ENCODE assay signal across 8 cellular contexts in the genomic region with DNA sequence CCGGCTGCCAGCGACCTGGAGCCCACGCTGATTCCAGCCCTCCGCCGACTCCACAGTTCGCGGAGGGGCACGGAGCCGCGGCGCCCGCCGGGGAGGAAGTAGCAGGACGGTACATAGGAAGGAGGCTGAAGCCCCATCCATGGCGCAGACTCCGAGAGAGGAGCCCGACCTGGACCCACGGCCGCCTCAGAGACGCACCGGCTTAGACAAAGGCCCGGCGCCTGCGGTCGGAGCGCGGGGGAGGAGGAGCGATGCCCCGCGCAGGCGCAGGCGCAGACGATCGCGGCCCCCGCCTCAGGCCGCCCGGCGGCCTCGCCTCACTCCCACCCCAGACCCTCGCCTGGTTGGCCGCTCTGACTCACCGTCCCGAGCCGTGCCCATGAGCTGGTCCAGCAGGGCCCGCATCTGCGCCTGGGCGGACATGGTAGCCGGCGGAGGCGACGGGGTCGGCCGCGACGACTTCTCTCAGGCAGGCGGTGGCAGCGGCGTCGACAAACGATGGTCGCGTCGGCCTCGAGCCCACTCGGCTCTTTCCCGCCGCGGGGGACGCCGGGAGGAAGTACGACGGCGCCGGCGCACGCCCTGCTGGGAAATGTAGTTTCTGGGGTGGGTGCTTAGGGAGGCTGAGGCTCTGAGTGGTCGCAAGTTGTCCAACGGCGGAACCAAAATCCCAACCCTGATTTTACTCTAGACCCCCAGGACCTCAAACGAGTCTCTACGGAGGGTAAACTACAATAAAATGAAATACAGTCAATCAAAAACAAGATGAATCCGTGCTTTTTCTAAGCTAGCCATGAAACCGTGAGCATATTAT. TPM values are rescaled to one million over a fixed set of nuclear protein-coding genes. Genes with fewer than 3 reads are reported as not detected.
DNase-seq lines count a peak whose midpoint lies in the region; ATAC-seq and FAIRE-seq lines count a peak whose summit lies in the region.

A gene with protein sequence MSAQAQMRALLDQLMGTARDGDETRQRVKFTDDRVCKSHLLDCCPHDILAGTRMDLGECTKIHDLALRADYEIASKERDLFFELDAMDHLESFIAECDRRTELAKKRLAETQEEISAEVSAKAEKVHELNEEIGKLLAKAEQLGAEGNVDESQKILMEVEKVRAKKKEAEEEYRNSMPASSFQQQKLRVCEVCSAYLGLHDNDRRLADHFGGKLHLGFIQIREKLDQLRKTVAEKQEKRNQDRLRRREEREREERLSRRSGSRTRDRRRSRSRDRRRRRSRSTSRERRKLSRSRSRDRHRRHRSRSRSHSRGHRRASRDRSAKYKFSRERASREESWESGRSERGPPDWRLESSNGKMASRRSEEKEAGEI (minus strand): TSS at position 533 of the 814 bp plus-strand sequence. CDS start 110 bp downstream, at position 423.

- peak within 1 kb of the TSS; percentile 98 for H3K56ac ChIP-seq in mesendoderm (ENCODE audit: low read length)

- FAIRE-seq in HTR-8/SVneo (lab: Jason Lieb, UNC): peak; percentile 86

- H2AK5ac ChIP-seq in mesendoderm (ENCODE audit: low read length): no peak within 1 kb of the TSS

- peak within 1 kb of the TSS; percentile 35 for H3K4me2 ChIP-seq in mesendoderm (ENCODE audit: low read length)

- H3K4me3 ChIP-seq in NT2/D1 (ENCODE audit: insufficient read length, low read depth): peak within 1 kb of the TSS; percentile 92
- H3K4me3 ChIP-seq in endocrine pancreas (ENCODE audit: control insufficient read depth, insufficient read depth, low read length): peak within 1 kb of the TSS; percentile 70
- H3K4me3 ChIP-seq in mesendoderm (ENCODE audit: low read length): peak within 1 kb of the TSS; percentile 73

- H3K18ac ChIP-seq in mesendoderm (ENCODE audit: low read length): peak within 1 kb of the TSS; percentile 98

- peak; percentile 93 for DNase-seq in COLO668 (lab: John Stamatoyannopoulos, UW; ENCODE audit: unreplicated experiment)
- DNase-seq in HTR-8/SVneo (ENCODE audit: insufficient read length, low spot score): peak; percentile 92
- DNase-seq in NT2/D1 (ENCODE audit: low read depth, low spot score): peak; percentile 83
- peak; percentile 51 for DNase-seq in activated CD8-positive, alpha-beta memory T cell treated with anti-CD3 and anti-CD28 coated beads, Interleukin-2, amount 50 U/mL, for 1 hour (ENCODE audit: extremely low read depth)
- DNase-seq in mesendoderm: peak; percentile 94
- DNase-seq in stimulated activated CD8-positive, alpha-beta memory T cell treated with anti-CD3 and anti-CD28 coated beads, Interleukin-15, amount 100 ng/mL, for 1 hour (ENCODE audit: low read depth): peak; percentile 64

- peak within 1 kb of the TSS; percentile 98 for H4K8ac ChIP-seq in mesendoderm (ENCODE audit: low read depth, low read length)

- H3K79me1 ChIP-seq in mesendoderm (ENCODE audit: low read length): peaks cover 6% of the 10 kb centered on the region

- H2BK5ac ChIP-seq in mesendoderm (ENCODE audit: low read length): peak within 1 kb of the TSS; percentile 92

- H3K27me3 ChIP-seq in NT2/D1 (ENCODE audit: insufficient read depth, insufficient read length) (no peaks in the 10 kb centered on the region), endocrine pancreas (ENCODE audit: control insufficient read depth, insufficient read depth, low read length) (no peaks in the 10 kb centered on the region), mesendoderm (ENCODE audit: insufficient read depth, low read length, poor library complexity) (no peaks in the 10 kb centered on the region)

- no peaks in the 10 kb centered on the region for H3K9me3 ChIP-seq in NT2/D1 (ENCODE audit: insufficient read depth, low read length)
- H3K9me3 ChIP-seq in endocrine pancreas (ENCODE audit: control insufficient read depth, low read length): no peaks in the 10 kb centered on the region

- peak; percentile 82 for ATAC-seq in GM21360 (IDR thresholded peaks at IDR 0.05; ENCODE audit: unreplicated experiment)

- no peak within 1 kb of the TSS for H2BK120ac ChIP-seq in mesendoderm (ENCODE audit: low read depth, low read length)

- peak within 1 kb of the TSS; percentile 97 for H3K27ac ChIP-seq in mesendoderm (ENCODE audit: low read depth, low read length)

- peaks cover 37% of the 10 kb centered on the region for H3K79me2 ChIP-seq in mesendoderm (ENCODE audit: control insufficient read depth, insufficient read depth, low read length)

- H3K4ac ChIP-seq in mesendoderm (ENCODE audit: low read depth, low read length): peak within 1 kb of the TSS; percentile 97

- H3K36me3 ChIP-seq in NT2/D1 (ENCODE audit: insufficient read depth, insufficient read length, low read length) (peaks cover 41% of the 10 kb centered on the region), endocrine pancreas (ENCODE audit: control insufficient read depth, insufficient read depth, low read length) (peaks cover 4% of the 10 kb centered on the region), mesendoderm (ENCODE audit: control insufficient read depth, insufficient read depth, low read length) (peaks cover 5% of the 10 kb centered on the region)

- H2BK15ac ChIP-seq in mesendoderm (replicated peaks; ENCODE audit: low read depth): no peak within 1 kb of the TSS

- no CpG with 5 or more reads among the region's 84 CpGs for WGBS in mesendoderm (ENCODE audit: extremely low coverage, insufficient coverage, low lambda C conversion rate)

- H3K4me1 ChIP-seq in NT2/D1 (ENCODE audit: insufficient read depth, insufficient read length) (peaks cover 2% of the 10 kb centered on the region), endocrine pancreas (ENCODE audit: control insufficient read depth, insufficient read depth, low read length) (peaks cover 14% of the 10 kb centered on the region), mesendoderm (ENCODE audit: control insufficient read depth, low read depth, low read length) (peaks cover 2% of the 10 kb centered on the region)

- H3K23ac ChIP-seq in mesendoderm (ENCODE audit: low read length): peak within 1 kb of the TSS; percentile 86

- H3K9ac ChIP-seq in NT2/D1 (ENCODE audit: insufficient read length, low read depth) (peak within 1 kb of the TSS; percentile 100), endocrine pancreas (ENCODE audit: control insufficient read depth, insufficient read depth, low read length) (peak within 1 kb of the TSS; percentile 98), mesendoderm (ENCODE audit: low read length) (peak within 1 kb of the TSS; percentile 90)

- H4K5ac ChIP-seq in mesendoderm (ENCODE audit: low read length): no peak within 1 kb of the TSS

RNA-seq across cellular contexts. Expression of the gene that starts here (rescaled TPM):
- 103 TPM for polyA plus RNA-seq in mesendoderm (2013, experiment 1 of 2)
- polyA plus RNA-seq in mesendoderm (2013, experiment 2 of 2): 102 TPM

Comparison
In these comparisons a context has a peak if more than half of its experiments do, and no peak if none do; other contexts are left out.
1. Peak in every context shown above with its lines: DNase-seq, ATAC-seq, H3K4me3 ChIP-seq and H3K27ac ChIP-seq.